1 cellular context compared by ENCODE assay signal in genomic region chr3:29313074-29313473, GRCh38.
TF ChIP-seq lines count a peak whose summit lies in the region.

No MANE protein-coding gene starts in this region.

TF ChIP-seq in IMR-90, 13 proteins besides CTCF, POLR2A, EP300 and RAD21:
- TF ChIP-seq NFE2L2 (IDR thresholded peaks at IDR 0.05; ENCODE audit: low read depth, low read length) (no peak), BHLHE40 (IDR thresholded peaks at IDR 0.05; ENCODE audit: low read depth, low read length) (no peak), RFX5 (IDR thresholded peaks at IDR 0.05; ENCODE audit: low read depth, low read length) (no peak), SMC3 (IDR thresholded peaks at IDR 0.05; ENCODE audit: low read depth, low read length) (no peak), CEBPB (IDR thresholded peaks at IDR 0.05; ENCODE audit: low read depth, low read length) (no peak), MXI1 (IDR thresholded peaks at IDR 0.05; ENCODE audit: borderline replicate concordance, low read depth, low read length) (no peak), USF2 (IDR thresholded peaks at IDR 0.05; ENCODE audit: low read depth, low read length) (no peak), CHD1 (IDR thresholded peaks at IDR 0.05; ENCODE audit: low read depth, low read length) (no peak)
